Comparison of ENCODE assay signal across 11 cellular contexts in genomic region chr17:15463363-15463762, GRCh38. TPM values are rescaled to one million over a fixed set of nuclear protein-coding genes. Genes with fewer than 3 reads are reported as not detected.
DNase-seq lines count a peak whose midpoint lies in the region; ATAC-seq and TF ChIP-seq lines count a peak whose summit lies in the region.
"Had no signal": no experiment of that assay in that cellular context is flagged by ENCODE, and none has a peak within 500 bp of the region (broad histone marks: within the 10 kb centered on the region; RNA-seq: fewer than 3 reads in every experiment).

No MANE protein-coding gene starts in this region.

- no peak for TF ChIP-seq CTCF in choroid plexus epithelial cell (conservative IDR thresholded peaks at IDR 0.05; ENCODE audit: low read depth, low read length)

- no peaks in the 10 kb centered on the region for H3K4me1 Mint-ChIP-seq in activated CD4-positive, alpha-beta T cell treated with anti-CD3 and anti-CD28 coated beads for 36 hours

- POLR2A ChIA-PET in activated CD4-positive, alpha-beta T cell treated with anti-CD3 and anti-CD28 coated beads for 36 hours (lab: Charles Lee), result no interaction called here

- H3K27ac ChIP-seq in layer of hippocampus (ENCODE audit: low read depth, low read length) (peak overlapping the region; percentile 24), subcutaneous abdominal adipose tissue (ENCODE audit: low read depth, low read length) (peak overlapping the region; percentile 54)

- H3K4me3 Mint-ChIP-seq in activated CD4-positive, alpha-beta T cell treated with anti-CD3 and anti-CD28 coated beads for 36 hours, result no peak overlapping the region
- H3K4me3 Mint-ChIP-seq: natural killer cell had no signal

- no peaks in the 10 kb centered on the region for H3K9me3 ChIP-seq in subcutaneous abdominal adipose tissue (ENCODE audit: control insufficient read depth in 5 of 5, low read length in 5 of 5)

- H3K36me3 ChIP-seq in subcutaneous abdominal adipose tissue (ENCODE audit: control insufficient read depth in 5 of 5, insufficient read depth in 5 of 5, low read length in 5 of 5), result no peaks in the 10 kb centered on the region

- no peaks in the 10 kb centered on the region for H3K27me3 Mint-ChIP-seq in activated CD4-positive, alpha-beta T cell treated with anti-CD3 and anti-CD28 coated beads for 36 hours

- no peak for ATAC-seq in GM18868 (IDR thresholded peaks at IDR 0.05; ENCODE audit: unreplicated experiment)
- no peak for ATAC-seq in activated CD4-positive, alpha-beta T cell treated with anti-CD3 and anti-CD28 coated beads for 36 hours
- ATAC-seq: natural killer cell had no signal

- H3K9me3 Mint-ChIP-seq in activated CD4-positive, alpha-beta T cell treated with anti-CD3 and anti-CD28 coated beads for 36 hours (ENCODE audit: low read depth), result peaks cover 4% of the 10 kb centered on the region
- H3K9me3 Mint-ChIP-seq: natural killer cell had no signal

- H3K27me3 ChIP-seq in layer of hippocampus (ENCODE audit: control insufficient read depth, insufficient read depth, low read length) (no peaks in the 10 kb centered on the region), subcutaneous abdominal adipose tissue (ENCODE audit: control insufficient read depth in 5 of 5, insufficient read depth in 4 of 5, low read length in 5 of 5) (no peaks in the 10 kb centered on the region)

- H3K4me1 ChIP-seq in subcutaneous abdominal adipose tissue (ENCODE audit: control insufficient read depth in 5 of 5, insufficient read depth in 5 of 5, low read length in 5 of 5), result peaks cover 5 to 48% (median 32%) of the 10 kb centered on the region in 5 donors

- H3K9ac ChIP-seq in subcutaneous abdominal adipose tissue (ENCODE audit: low read length in 5 of 5), result peak overlapping the region in 1 of 5 donors; percentile 41

- no peak overlapping the region for H3K4me3 ChIP-seq in choroid plexus epithelial cell (ENCODE audit: low read depth, low read length)
- H3K4me3 ChIP-seq in subcutaneous abdominal adipose tissue (ENCODE audit: low read depth in 1 of 5, low read length in 5 of 5), result no peak overlapping the region

- intact Hi-C loops in activated CD4-positive, alpha-beta T cell treated with anti-CD3 and anti-CD28 coated beads for 36 hours (cut with DNase I, micrococcal nuclease), result no loop called here

- CTCF ChIA-PET in activated CD4-positive, alpha-beta T cell treated with anti-CD3 and anti-CD28 coated beads for 36 hours (lab: Charles Lee), result no interaction called here

- H3K36me3 Mint-ChIP-seq in activated CD4-positive, alpha-beta T cell treated with anti-CD3 and anti-CD28 coated beads for 36 hours (ENCODE audit: low read depth), result peaks cover 10% of the 10 kb centered on the region
- H3K36me3 Mint-ChIP-seq: natural killer cell had no signal

- no peak overlapping the region for H3K27ac Mint-ChIP-seq in activated CD4-positive, alpha-beta T cell treated with anti-CD3 and anti-CD28 coated beads for 36 hours
- H3K27ac Mint-ChIP-seq: natural killer cell had no signal

- DNase-seq in HT1080 (ENCODE audit: low read depth) (peak; percentile 46), choroid plexus epithelial cell (ENCODE audit: low read depth) (peak; percentile 71), superior temporal gyrus (ENCODE audit: extremely low spot score) (no peak), DMS114 treated with DMSO at 0.1 percent for 48 hours (lab: John Stamatoyannopoulos, UW; ENCODE audit: unreplicated experiment) (no peak)
- DNase-seq in activated CD4-positive, alpha-beta T cell treated with anti-CD3 and anti-CD28 coated beads for 36 hours, result no peak
- DNase-seq: natural killer cell; RPMI8226; stimulated activated naive CD4-positive, alpha-beta T cell treated with Interleukin-2 at 50 U/mL for 16 hours had no signal

RNA-seq across cellular contexts. Expression of gene CDRT4, which starts 4.1 kb away (rescaled TPM):
- total RNA-seq in HT1080 (2014; rRNA removed; shearing (Covaris generic)), result 0.53 TPM in 1 of 2 replicates, not detected in the other
- polyA plus RNA-seq in HT1080 (2015; cell fraction: cytosol; rRNA removed), result 0.21 and 0.43 TPM in 2 replicates
- 3.3 and 5.6 TPM in 2 replicates for polyA plus RNA-seq in HT1080 (2015; cell fraction: nucleus; rRNA removed)
- total RNA-seq in activated CD4-positive, alpha-beta T cell treated with anti-CD3 and anti-CD28 coated beads for 36 hours, result 1 to 10 TPM; 1.9 to 3.6 TPM

Comparison
In these comparisons a context has a peak if more than half of its experiments do, and no peak if none do; other contexts are left out.
1. DNase-seq: peak in HT1080 (single experiment) and choroid plexus epithelial cell (single experiment); none in superior temporal gyrus (single experiment), DMS114 treated with DMSO at 0.1 percent for 48 hours (single experiment) and activated CD4-positive, alpha-beta T cell treated with anti-CD3 and anti-CD28 coated beads for 36 hours (single experiment).